ENCODE assay signal across 1 cellular context in genomic region chr2:65070172-65070830, GRCh38.
TF ChIP-seq lines count a peak whose summit lies in the region.

No MANE protein-coding gene starts in this region.

TF ChIP-seq in SK-N-SH, 30 proteins besides CTCF, POLR2A, EP300 and RAD21 (continued from another document):
- TF ChIP-seq ELF1 (IDR thresholded peaks at IDR 0.05), result no peak
- no peak for TF ChIP-seq GABPA (IDR thresholded peaks at IDR 0.05; ENCODE audit: low read depth)
- TF ChIP-seq PBX3 (IDR thresholded peaks at IDR 0.05), result no peak
- peak; percentile 46; the same call in 1 of the 2 replicates for TF ChIP-seq MEF2A (IDR thresholded peaks at IDR 0.05; ENCODE audit: borderline replicate concordance, low read depth)
- TF ChIP-seq SMC3 (IDR thresholded peaks at IDR 0.05; ENCODE audit: low read depth, low read length), result no peak
- TF ChIP-seq RCOR1 (IDR thresholded peaks at IDR 0.05; ENCODE audit: low read length), result no peak
- peak; percentile 75 for TF ChIP-seq MAX (IDR thresholded peaks at IDR 0.05; ENCODE audit: low read depth)
- no peak for TF ChIP-seq YY1 (IDR thresholded peaks at IDR 0.05; ENCODE audit: low read depth)
- no peak for TF ChIP-seq NFIC (IDR thresholded peaks at IDR 0.05; ENCODE audit: borderline replicate concordance)
- TF ChIP-seq RXRA (IDR thresholded peaks at IDR 0.05; ENCODE audit: borderline replicate concordance, low read depth), result no peak
- TF ChIP-seq TCF12 (IDR thresholded peaks at IDR 0.05), result peak; percentile 58; the same call in 1 of the 2 replicates
- no peak for TF ChIP-seq TAF1 (IDR thresholded peaks at IDR 0.05; ENCODE audit: borderline replicate concordance, low read depth, low read length)
- TF ChIP-seq USF2 (IDR thresholded peaks at IDR 0.05; ENCODE audit: borderline replicate concordance, low read depth, low read length), result no peak
- no peak for TF ChIP-seq MXI1 (IDR thresholded peaks at IDR 0.05; ENCODE audit: low read depth, low read length)
- TF ChIP-seq CHD2 (IDR thresholded peaks at IDR 0.05; ENCODE audit: low read length, partially characterized antibody), result no peak
- no peak for TF ChIP-seq POLR2AphosphoS5 (IDR thresholded peaks at IDR 0.05; ENCODE audit: low read depth, low read length)
- TF ChIP-seq GATA2 (CRISPR knock-in tag; IDR thresholded peaks at IDR 0.05), result no peak
- TF ChIP-seq SIN3A (IDR thresholded peaks at IDR 0.05; ENCODE audit: borderline replicate concordance, low read depth, low read length), result no peak
